In the genomic region with DNA sequence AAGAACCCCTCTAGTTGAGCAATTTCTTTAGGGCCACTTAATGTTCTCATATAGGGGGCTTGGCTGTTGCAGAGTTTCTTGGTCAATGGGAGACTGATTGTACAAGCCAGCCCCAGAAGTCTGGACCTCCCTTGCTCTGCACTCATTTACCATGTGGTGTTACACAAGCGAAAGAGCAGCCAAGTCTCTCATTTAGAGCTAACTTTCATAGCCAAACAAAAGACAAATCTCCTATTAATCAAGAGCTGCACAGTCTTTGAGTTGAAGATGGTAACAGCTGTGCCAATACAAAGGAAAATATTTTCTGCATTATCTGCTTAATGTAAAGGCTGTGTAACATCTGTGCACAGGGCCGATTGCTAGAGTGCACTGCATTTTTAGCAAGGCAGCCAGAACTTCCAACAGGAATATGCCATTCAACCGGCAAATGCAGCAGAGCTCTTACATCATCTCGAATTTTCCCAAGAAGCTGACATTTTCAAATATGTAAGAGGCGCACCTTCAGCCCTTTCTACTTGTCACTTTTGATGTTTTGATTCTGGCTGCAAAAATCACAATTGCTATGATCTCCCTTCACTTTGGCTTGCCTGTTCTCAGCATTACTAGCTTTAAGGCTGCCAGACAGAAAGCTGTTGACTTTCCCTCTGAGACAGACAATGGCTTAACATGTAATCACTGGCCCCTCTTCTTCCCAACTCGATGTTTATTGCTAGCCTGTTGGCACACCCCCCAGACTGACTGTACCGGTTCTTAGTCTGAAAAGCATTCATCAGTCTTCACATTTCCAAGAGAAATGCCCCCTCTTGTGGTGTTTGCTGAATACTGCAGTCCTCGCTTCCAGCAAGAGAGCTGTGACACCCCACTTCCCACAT, we compare ENCODE assay signal across 8 cellular contexts.
DNase-seq lines count a peak whose midpoint lies in the region; ATAC-seq and TF ChIP-seq lines count a peak whose summit lies in the region.

No MANE protein-coding gene starts in this region.

- TF ChIP-seq CTCF in astrocyte of the cerebellum (IDR thresholded peaks at IDR 0.05; ENCODE audit: low read depth, low read length, missing control alignments) = peak; percentile 94

- no peaks in the 10 kb centered on the region for H3K9me3 Mint-ChIP-seq in T-helper 2 cell treated with Interferon-gamma antibody and Interleukin-4, amounts not matched to agents 5 μg/mL and 100 μg/mL, for 36 hours

- peaks cover 13% of the 10 kb centered on the region for H3K4me1 Mint-ChIP-seq in T-helper 2 cell treated with Interferon-gamma antibody and Interleukin-4, amounts not matched to agents 5 μg/mL and 100 μg/mL, for 36 hours (ENCODE audit: low read depth)

- no peak overlapping the region for H3K27ac Mint-ChIP-seq in T-helper 2 cell treated with Interferon-gamma antibody and Interleukin-4, amounts not matched to agents 5 μg/mL and 100 μg/mL, for 36 hours

- no peak overlapping the region for H3K4me3 Mint-ChIP-seq in T-helper 2 cell treated with Interferon-gamma antibody and Interleukin-4, amounts not matched to agents 5 μg/mL and 100 μg/mL, for 36 hours

- peak; percentile 84 for DNase-seq in SIG-M5 treated with dmso at 0.1 percent for 504 hours (lab: John Stamatoyannopoulos, UW; ENCODE audit: unreplicated experiment)
- no peak for DNase-seq in SIG-M5 (lab: John Stamatoyannopoulos, UW)
- DNase-seq in NCI-H146 treated with DMSO at 0.1 percent for 48 hours (lab: John Stamatoyannopoulos, UW; ENCODE audit: unreplicated experiment) = peak; percentile 2
- DNase-seq in T-helper 2 cell treated with Interferon-gamma antibody and Interleukin-4, amounts not matched to agents 5 μg/mL and 100 μg/mL, for 36 hours (ENCODE audit: low spot score) = peak; percentile 51
- peak; percentile 64 for DNase-seq in astrocyte of the cerebellum (ENCODE audit: low read depth)
- peak; percentile 65 to 87 for DNase-seq in hippocampal formation (lab: John Stamatoyannopoulos, UW)
- DNase-seq in skeletal muscle cell (ENCODE audit: low read depth) = peak; percentile 70

- H3K4me3 ChIP-seq in astrocyte of the cerebellum (ENCODE audit: low read depth, low read length) (no peak overlapping the region), skeletal muscle cell (ENCODE audit: low read depth, low read length) (no peak overlapping the region)

- in situ Hi-C loops in astrocyte of the cerebellum (cut with HindIII; ENCODE audit: low sequenced_read_pairs) = no loop called here

- no peaks in the 10 kb centered on the region for H3K36me3 Mint-ChIP-seq in T-helper 2 cell treated with Interferon-gamma antibody and Interleukin-4, amounts not matched to agents 5 μg/mL and 100 μg/mL, for 36 hours (ENCODE audit: low read depth)

- H3K27me3 Mint-ChIP-seq in T-helper 2 cell treated with Interferon-gamma antibody and Interleukin-4, amounts not matched to agents 5 μg/mL and 100 μg/mL, for 36 hours (ENCODE audit: low read depth) = peaks cover 12% of the 10 kb centered on the region

- ATAC-seq in HG02870 (IDR thresholded peaks at IDR 0.05; ENCODE audit: unreplicated experiment) = peak; percentile 89
